Comparison of ENCODE assay signal across 8 cellular contexts in genomic region chr7:123535517-123535916, GRCh38. TPM values are rescaled to one million over a fixed set of nuclear protein-coding genes. Genes with fewer than 3 reads are reported as not detected.
DNase-seq lines count a peak whose midpoint lies in the region; ATAC-seq and TF ChIP-seq lines count a peak whose summit lies in the region.

No MANE protein-coding gene starts in this region.

- CTCF ChIA-PET in HEK293T (lab: Yijun Ruan, JAX) = interaction anchor here (0.7 to 0.9 kb wide), 3 partner anchors 41 to 61 kb away, joined by 3 to 5 read pairs (median 4); no protein-coding TSS in a partner anchor

- DNase-seq in G401 (ENCODE audit: low spot score) = peak; percentile 4
- DNase-seq in SK-N-MC (ENCODE audit: low read depth, low spot score) = no peak
- no peak for DNase-seq in fibroblast of pulmonary artery (ENCODE audit: low read depth)
- DNase-seq in skeletal muscle cell (ENCODE audit: low read depth) = no peak
- no peak for DNase-seq in HEK293T (ENCODE audit: extremely low spot score)
- DNase-seq in NOMO-1 treated with DMSO at 0.1 percent for 48 hours (lab: John Stamatoyannopoulos, UW; ENCODE audit: unreplicated experiment) = no peak
- DNase-seq in germinal center (ENCODE audit: low spot score) = no peak

- H3K4me3 ChIP-seq in SK-N-MC (peak overlapping the region; percentile 88), fibroblast of pulmonary artery (replicated peaks; ENCODE audit: low read depth, low read length) (peak overlapping the region; percentile 71), skeletal muscle cell (ENCODE audit: low read depth, low read length) (peak overlapping the region; percentile 59)

- H3K9ac ChIP-seq in SK-N-MC (ENCODE audit: insufficient read length) = peak overlapping the region; percentile 34

- no peaks in the 10 kb centered on the region for H3K9me3 ChIP-seq in SK-N-MC (ENCODE audit: low read depth, low read length)

- in situ Hi-C loops in G401 (cut with HindIII; ENCODE audit: low sequenced_read_pairs) = no loop called here

- no peak for ATAC-seq in GM21619 (IDR thresholded peaks at IDR 0.05; ENCODE audit: unreplicated experiment)

- H3K36me3 ChIP-seq in SK-N-MC (ENCODE audit: insufficient read depth, low read length) = no peaks in the 10 kb centered on the region

- peak overlapping the region; percentile 59 for H3K27ac ChIP-seq in SK-N-MC

- no peak for TF ChIP-seq CTCF in fibroblast of pulmonary artery (IDR thresholded peaks at IDR 0.05; ENCODE audit: low read length, missing control alignments)

- POLR2A ChIA-PET in HEK293T (lab: Yijun Ruan, JAX) = no interaction called here

TF ChIP-seq in HEK293T, 16 proteins besides CTCF, POLR2A, EP300 and RAD21:
- no peak for TF ChIP-seq FOXA1 (IDR thresholded peaks at IDR 0.05)
- no peak for TF ChIP-seq FOXK2 (IDR thresholded peaks at IDR 0.05)
- TF ChIP-seq FOXM1 (IDR thresholded peaks at IDR 0.05; ENCODE audit: borderline replicate concordance) = no peak
- TF ChIP-seq NFRKB (IDR thresholded peaks at IDR 0.05) = no peak
- no peak for TF ChIP-seq ARNT (IDR thresholded peaks at IDR 0.05)
- no peak for TF ChIP-seq LEF1 (IDR thresholded peaks at IDR 0.05; ENCODE audit: borderline replicate concordance)
- no peak for TF ChIP-seq SUZ12 (IDR thresholded peaks at IDR 0.05)
- no peak for TF ChIP-seq SP1 (IDR thresholded peaks at IDR 0.05)
- no peak for TF ChIP-seq BHLHE40 (IDR thresholded peaks at IDR 0.05; ENCODE audit: borderline replicate concordance)
- TF ChIP-seq, protein P1, sequence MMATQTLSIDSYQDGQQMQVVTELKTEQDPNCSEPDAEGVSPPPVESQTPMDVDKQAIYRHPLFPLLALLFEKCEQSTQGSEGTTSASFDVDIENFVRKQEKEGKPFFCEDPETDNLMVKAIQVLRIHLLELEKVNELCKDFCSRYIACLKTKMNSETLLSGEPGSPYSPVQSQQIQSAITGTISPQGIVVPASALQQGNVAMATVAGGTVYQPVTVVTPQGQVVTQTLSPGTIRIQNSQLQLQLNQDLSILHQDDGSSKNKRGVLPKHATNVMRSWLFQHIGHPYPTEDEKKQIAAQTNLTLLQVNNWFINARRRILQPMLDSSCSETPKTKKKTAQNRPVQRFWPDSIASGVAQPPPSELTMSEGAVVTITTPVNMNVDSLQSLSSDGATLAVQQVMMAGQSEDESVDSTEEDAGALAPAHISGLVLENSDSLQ (IDR thresholded peaks at IDR 0.05) = no peak
- TF ChIP-seq CTBP1 (IDR thresholded peaks at IDR 0.05; ENCODE audit: borderline replicate concordance) = no peak
- no peak for TF ChIP-seq ZNF384 (IDR thresholded peaks at IDR 0.05)
- TF ChIP-seq ELF4 (IDR thresholded peaks at IDR 0.05) = no peak
- no peak for TF ChIP-seq L3MBTL2 (conservative IDR thresholded peaks at IDR 0.05)
- TF ChIP-seq HDGF (IDR thresholded peaks at IDR 0.05; ENCODE audit: borderline replicate concordance) = no peak

RNA-seq across cellular contexts. Expression of gene IQUB, which starts 1.1 kb away (rescaled TPM):
- not detected in 2 replicates for total RNA-seq in G401 (2014; rRNA removed; shearing (Covaris generic))

RNA-seq across cellular contexts. Expression of gene NDUFA5, which starts 22.1 kb away (rescaled TPM):
- 50.6 and 81.8 TPM in 2 replicates for total RNA-seq in G401 (2014; rRNA removed; shearing (Covaris generic))
